In the genomic region with DNA sequence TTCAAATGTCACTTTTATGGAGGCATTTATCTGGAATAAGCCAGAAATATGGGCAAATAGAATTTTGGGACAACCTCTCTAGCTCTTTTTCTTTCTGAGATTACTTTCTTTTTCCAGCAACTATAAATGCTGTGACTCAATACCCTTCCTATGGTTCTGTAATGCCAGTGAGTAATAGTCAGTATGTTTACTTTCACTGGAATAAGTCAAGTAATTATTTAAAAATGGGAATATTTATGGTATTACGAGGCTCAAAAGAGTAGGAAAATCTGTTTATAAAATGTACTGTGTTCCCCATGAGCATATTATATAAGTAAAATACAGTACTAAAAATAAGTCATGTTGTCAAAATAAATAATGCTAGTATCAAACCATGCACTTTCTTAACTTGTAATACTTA, we compare ENCODE assay signal across 28 cellular contexts.
DNase-seq lines count a peak whose midpoint lies in the region; ATAC-seq and TF ChIP-seq lines count a peak whose summit lies in the region.
"Had no signal": no experiment of that assay in that cellular context is flagged by ENCODE, and none has a peak within 500 bp of the region (broad histone marks: within the 10 kb centered on the region; RNA-seq: fewer than 3 reads in every experiment).

No MANE protein-coding gene starts in this region.

- CTCF ChIA-PET in mammary epithelial cell (lab: Charles Lee; ENCODE audit: low non-redundant PET) (no interaction called here), MCF 10A (lab: Yijun Ruan, JAX) (no interaction called here)

- no peak for TF ChIP-seq CTCF in mammary epithelial cell (conservative IDR thresholded peaks at IDR 0.05 in 1 of 2, IDR thresholded peaks at IDR 0.05 in 1 of 2; ENCODE audit: extremely low read depth in 1 of 2, insufficient read depth in 1 of 2, low read depth in 1 of 2, low read length in 2 of 2)
- no peak for TF ChIP-seq CTCF in MCF 10A (IDR thresholded peaks at IDR 0.05; ENCODE audit: unreplicated experiment)
- TF ChIP-seq CTCF in fibroblast of lung (conservative IDR thresholded peaks at IDR 0.05 in 1 of 2, IDR thresholded peaks at IDR 0.05 in 1 of 2; ENCODE audit: low read depth in 1 of 2, low read length in 2 of 2) = no peak

- no peak overlapping the region for H3K4me2 ChIP-seq in mammary epithelial cell (ENCODE audit: insufficient read depth, low read depth, low read length)
- H3K4me2 ChIP-seq in fibroblast of lung (ENCODE audit: extremely low read depth, insufficient read depth, low read length) = no peak overlapping the region

- H3K27me3 ChIP-seq in mammary epithelial cell (ENCODE audit: insufficient read depth, low read length) (no peaks in the 10 kb centered on the region), adipocyte (replicated peaks; ENCODE audit: control insufficient read depth, insufficient read depth, low read length) (no peaks in the 10 kb centered on the region), fibroblast of lung (ENCODE audit: control insufficient read depth, insufficient read depth, low read length) (no peaks in the 10 kb centered on the region)

- no peaks in the 10 kb centered on the region for H3K4me1 Mint-ChIP-seq in MCF 10A (ENCODE audit: insufficient read depth, unreplicated experiment)
- H3K4me1 Mint-ChIP-seq: CD4-positive, alpha-beta memory T cell had no signal

- no peaks in the 10 kb centered on the region for H3K27me3 Mint-ChIP-seq in MCF 10A (ENCODE audit: insufficient read depth, unreplicated experiment)
- H3K27me3 Mint-ChIP-seq: CD4-positive, alpha-beta memory T cell had no signal

- no peak overlapping the region for H3K4me3 Mint-ChIP-seq in MCF 10A (ENCODE audit: unreplicated experiment)
- H3K4me3 Mint-ChIP-seq: CD4-positive, alpha-beta memory T cell had no signal

- H3K9me3 Mint-ChIP-seq in MCF 10A (ENCODE audit: unreplicated experiment) = peaks cover 11% of the 10 kb centered on the region

- peaks cover 3% of the 10 kb centered on the region for H3K4me1 ChIP-seq in mammary epithelial cell (ENCODE audit: insufficient read depth, low read length)
- no peaks in the 10 kb centered on the region for H3K4me1 ChIP-seq in adipocyte (ENCODE audit: control insufficient read depth, insufficient read depth, low read length)
- no peaks in the 10 kb centered on the region for H3K4me1 ChIP-seq in fibroblast of lung (ENCODE audit: control insufficient read depth, extremely low read depth, insufficient read depth, low read length)
- H3K4me1 ChIP-seq: HAP-1 had no signal

- H3K4me3 ChIP-seq in mammary epithelial cell (replicated peaks in 1 of 3; ENCODE audit: insufficient read depth in 1 of 3, low read depth in 2 of 3, low read length in 3 of 3) (no peak overlapping the region), adipocyte (ENCODE audit: low read length) (no peak overlapping the region), fibroblast of lung (replicated peaks in 1 of 4; ENCODE audit: control extremely low read depth in 1 of 4, insufficient read depth in 1 of 4, low read depth in 3 of 4, low read length in 4 of 4) (peak overlapping the region in 1 of 4 experiments; percentile 19)
- H3K4me3 ChIP-seq: GM12878, HAP-1, K562 had no signal

- dilution Hi-C loops in mammary epithelial cell (cut with HindIII; ENCODE audit: low sequenced_read_pairs) = no loop called here

- no peaks in the 10 kb centered on the region for H3K79me2 ChIP-seq in mammary epithelial cell (ENCODE audit: insufficient read depth, low read length)
- no peaks in the 10 kb centered on the region for H3K79me2 ChIP-seq in fibroblast of lung (ENCODE audit: control insufficient read depth, insufficient read depth, low read length)

- DNase-seq in mammary epithelial cell = peak; percentile 2
- DNase-seq in MCF 10A (ENCODE audit: unreplicated experiment) = no peak
- DNase-seq in adipocyte (ENCODE audit: low read depth) = peak; percentile 51
- peak; percentile 1 to 80 for DNase-seq in fibroblast of lung (ENCODE audit: low read depth in 2 of 2)
- DNase-seq: 8988T; ACHN; AML-193; C1 segment of cervical spinal cord; CD4-positive, alpha-beta memory T cell; COR-L47; GDM1; GOT3; Kasumi-1; MV-4-11; NCI-H1105; NCI-H1436 treated with DMSO at 0.1 percent for 48 hours; NCI-H2029 treated with DMSO at 0.1 percent for 48 hours; NCI-H446 treated with DMSO at 0.1 percent for 48 hours; NCI-H526 treated with DMSO at 0.1 percent for 48 hours; SHP77 had no signal

- no peak overlapping the region for H3K27ac Mint-ChIP-seq in MCF 10A (ENCODE audit: low read depth, unreplicated experiment)
- H3K27ac Mint-ChIP-seq: CD4-positive, alpha-beta memory T cell had no signal

- H3K9me3 ChIP-seq in mammary epithelial cell (replicated peaks; ENCODE audit: insufficient read depth, low read length) = no peaks in the 10 kb centered on the region
- no peaks in the 10 kb centered on the region for H3K9me3 ChIP-seq in adipocyte (ENCODE audit: control insufficient read depth, low read length)
- H3K9me3 ChIP-seq in fibroblast of lung (ENCODE audit: control insufficient read depth, insufficient read depth, low read depth, low read length) = no peaks in the 10 kb centered on the region
- H3K9me3 ChIP-seq: HAP-1 had no signal

- BruUV-seq in mammary epithelial cell (replicated peaks; lab: Mats Ljungman, UMichigan) = no TSS peak
- no TSS peak for BruUV-seq in MCF 10A (replicated peaks; lab: Mats Ljungman, UMichigan)

- H4K20me1 ChIP-seq in mammary epithelial cell (ENCODE audit: insufficient read depth, low read length) (no peaks in the 10 kb centered on the region), fibroblast of lung (ENCODE audit: control insufficient read depth, extremely low read depth, insufficient read depth, low read length) (no peaks in the 10 kb centered on the region)

- H3K36me3 ChIP-seq in mammary epithelial cell (ENCODE audit: insufficient read depth, low read length) (no peaks in the 10 kb centered on the region), adipocyte (ENCODE audit: control insufficient read depth, insufficient read depth, low read length, severe bottlenecking) (no peaks in the 10 kb centered on the region), fibroblast of lung (ENCODE audit: control insufficient read depth, insufficient read depth, low read length) (no peaks in the 10 kb centered on the region)
- H3K36me3 ChIP-seq: HAP-1 had no signal

- no peak overlapping the region for H3K27ac ChIP-seq in mammary epithelial cell (ENCODE audit: insufficient read depth, low read depth, low read length)
- H3K27ac ChIP-seq in fibroblast of lung (ENCODE audit: insufficient read depth, low read length) = no peak overlapping the region
- H3K27ac ChIP-seq: RWPE1 had no signal

- H2AFZ ChIP-seq in mammary epithelial cell (ENCODE audit: low read depth, low read length) = no peak overlapping the region
- no peak overlapping the region for H2AFZ ChIP-seq in fibroblast of lung (ENCODE audit: low read length)

- no peak overlapping the region for H3K9ac ChIP-seq in mammary epithelial cell (ENCODE audit: insufficient read depth, low read length)
- H3K9ac ChIP-seq in adipocyte (ENCODE audit: low read length) = no peak overlapping the region
- no peak overlapping the region for H3K9ac ChIP-seq in fibroblast of lung (ENCODE audit: insufficient read depth, low read length)

- ATAC-seq in HG02938 (IDR thresholded peaks at IDR 0.05; ENCODE audit: unreplicated experiment) (no peak), GM21390 (IDR thresholded peaks at IDR 0.05; ENCODE audit: unreplicated experiment) (no peak), GM18861 (IDR thresholded peaks at IDR 0.05; ENCODE audit: unreplicated experiment) (no peak)
- ATAC-seq: GM12878, HepG2, K562 had no signal

- in situ Hi-C loops in mammary epithelial cell (cut with MboI; ENCODE audit: low sequenced_read_pairs in 2 of 2) = no loop called here

- WGBS in mammary epithelial cell (ENCODE audit: low coverage, missing lambda C conversion rate) = 82% methylated on average over 1 of the region's 1 CpG

- POLR2A ChIA-PET in MCF 10A (lab: Yijun Ruan, JAX) = no interaction called here

- intact Hi-C loops in mammary epithelial cell (cut with micrococcal nuclease) = no loop called here
- intact Hi-C loops in MCF 10A (cut with micrococcal nuclease) = no loop called here

- no peaks in the 10 kb centered on the region for H3K36me3 Mint-ChIP-seq in MCF 10A (ENCODE audit: insufficient read depth, unreplicated experiment)
- H3K36me3 Mint-ChIP-seq: CD4-positive, alpha-beta memory T cell had no signal
